9 cellular contexts compared by ENCODE assay signal in the genomic region with DNA sequence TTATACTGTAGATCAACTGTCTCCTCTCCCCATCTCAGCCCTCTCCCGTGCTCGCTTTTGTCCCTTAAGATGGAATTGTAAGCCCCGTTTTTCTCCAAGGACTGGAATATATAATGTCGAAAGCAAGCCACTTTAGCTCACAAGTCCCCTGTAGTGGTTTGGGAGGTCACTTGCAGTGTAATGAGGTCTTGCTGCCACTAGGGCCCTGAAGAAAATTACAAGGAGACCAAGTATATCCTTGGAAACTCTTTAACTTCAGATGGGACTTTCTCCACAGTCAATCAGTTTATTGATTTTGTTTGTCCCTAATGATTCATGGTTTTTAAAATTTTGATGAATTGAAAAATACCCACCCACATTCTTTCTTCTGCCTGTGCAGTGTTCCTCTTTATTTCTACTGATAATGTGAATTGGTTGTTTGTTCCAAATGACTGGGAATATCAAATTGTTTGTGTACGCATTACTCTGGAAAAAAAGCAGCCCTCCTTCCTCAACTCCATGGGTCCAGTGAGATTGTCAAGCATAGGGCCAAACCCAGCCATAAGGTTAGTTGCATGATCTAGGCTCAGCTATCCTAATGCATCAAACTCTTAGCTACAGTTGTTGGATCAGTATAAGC.
A peak's percentile ranks its signal among the peaks of the same experiment; 100 is the strongest.
DNase-seq lines count a peak whose midpoint lies in the region; ATAC-seq and TF ChIP-seq lines count a peak whose summit lies in the region.
"Had no signal": no experiment of that assay in that cellular context is flagged by ENCODE, and none has a peak within 500 bp of the region (broad histone marks: within the 10 kb centered on the region; RNA-seq: fewer than 3 reads in every experiment).

No MANE protein-coding gene starts in this region.

- H3K27me3 ChIP-seq in H7 (ENCODE audit: control insufficient read depth, insufficient read depth, low read length) = no peaks in the 10 kb centered on the region
- no peaks in the 10 kb centered on the region for H3K27me3 ChIP-seq in kidney epithelial cell (ENCODE audit: control insufficient read depth, insufficient read depth, low read length)

- ATAC-seq in GM19455 (IDR thresholded peaks at IDR 0.05; ENCODE audit: unreplicated experiment) = no peak
- ATAC-seq: mucosa of descending colon had no signal

- H3K36me3 ChIP-seq in H7 (replicated peaks; ENCODE audit: control insufficient read depth, insufficient read depth, low read length) (no peaks in the 10 kb centered on the region), kidney epithelial cell (ENCODE audit: control insufficient read depth, insufficient read depth, low read length) (no peaks in the 10 kb centered on the region)

- H3K4me3 ChIP-seq in GM12864 (ENCODE audit: low read depth, low read length) (no peak overlapping the region), H7 (ENCODE audit: insufficient read depth, low read depth, low read length) (no peak overlapping the region), kidney epithelial cell (ENCODE audit: low read depth, low read length) (no peak overlapping the region)
- H3K4me3 ChIP-seq: mucosa of descending colon had no signal

- DNase-seq in GM12864 (ENCODE audit: low read depth) (no peak), H7 (peak; percentile 8), RKO (ENCODE audit: low spot score) (peak; percentile 30), kidney epithelial cell (ENCODE audit: low read depth) (no peak), superior temporal gyrus (ENCODE audit: extremely low spot score) (no peak), NCI-H524 (lab: John Stamatoyannopoulos, UW) (no peak)
- DNase-seq in NK-92 treated with Interleukin-12 subunit alpha and Interleukin-12 subunit beta, amount 100 ng/mL, for 24 hours (lab: John Stamatoyannopoulos, UW) = no peak
- DNase-seq: mucosa of descending colon had no signal

- TF ChIP-seq CTCF in GM12864 (IDR thresholded peaks at IDR 0.05; ENCODE audit: low read depth, low read length, missing control alignments) (peak; percentile 62), kidney epithelial cell (IDR thresholded peaks at IDR 0.05; ENCODE audit: insufficient read depth, low read length, poor library complexity, severe bottlenecking) (peak; percentile 48)

Comparison
In these comparisons a context has a peak if more than half of its experiments do, and no peak if none do; other contexts are left out.
1. DNase-seq: peak in H7 (single experiment) and RKO (single experiment); none in GM12864 (single experiment), kidney epithelial cell (single experiment), NK-92 treated with Interleukin-12 subunit alpha and Interleukin-12 subunit beta, amount 100 ng/mL, for 24 hours (single experiment), superior temporal gyrus (single experiment) and NCI-H524 (0 of 2).